In genomic region chr10:48633381-48634197, GRCh38 we compare ENCODE assay signal across 12 cellular contexts. TPM values are rescaled to one million over a fixed set of nuclear protein-coding genes. Genes with fewer than 3 reads are reported as not detected.
DNase-seq lines count a peak whose midpoint lies in the region; ATAC-seq, FAIRE-seq and TF ChIP-seq lines count a peak whose summit lies in the region.
"Had no signal": no experiment of that assay in that cellular context is flagged by ENCODE, and none has a peak within 500 bp of the region (broad histone marks: within the 10 kb centered on the region; RNA-seq: fewer than 3 reads in every experiment).

No MANE protein-coding gene starts in this region.

- H3K27me3 Mint-ChIP-seq in CD14-positive monocyte (ENCODE audit: low read depth in 3 of 3), result peaks cover 20 to 28% (median 21%) of the 10 kb centered on the region in 3 donors

- DNase-seq in CD14-positive monocyte (ENCODE audit: low spot score) (no peak), GM12878 (ENCODE audit: low read depth, low spot score) (no peak), testis (no peak), cardiac septum (ENCODE audit: low spot score) (no peak), DMS 273 treated with DMSO at 0.1 percent for 48 hours (lab: John Stamatoyannopoulos, UW) (no peak)
- no peak for DNase-seq in stimulated activated CD4-positive, alpha-beta T cell treated with anti-CD3 and anti-CD28 coated beads, Interleukin-4, amount 100 ng/mL, for 4 hours
- DNase-seq: central memory CD4-positive, alpha-beta T cell; NCI-H146 had no signal

- CTCF ChIA-PET in GM12878 (lab: Yijun Ruan, JAX), result interaction anchor here (0.6 to 14.1 kb wide), 13 partner anchors 9 to 271 kb away, joined by 3 to 175 read pairs (median 6); partner anchors contain the start of gene ARHGAP22

- H3K27me3 ChIP-seq in GM12878 (replicated peaks in 1 of 2; ENCODE audit: control insufficient read depth in 2 of 2, insufficient read depth in 2 of 2, low read length in 1 of 2), result no peaks in the 10 kb centered on the region
- H3K27me3 ChIP-seq in testis, result no peaks in the 10 kb centered on the region

- WGBS in GM12878 (ENCODE audit: insufficient coverage, insufficient replicate concordance, low lambda C conversion rate, missing lambda C conversion rate), result 35% methylated on average over 4 of the region's 4 CpGs
- 88 to 97% methylated on average over 4 of the region's 4 CpGs for WGBS in testis, 2 donors

- TF ChIP-seq RAD21 in GM12878 (IDR thresholded peaks at IDR 0.05; ENCODE audit: insufficient read depth, low read depth, low read length), result no peak

- intact Hi-C loops in CD14-positive monocyte (cut with micrococcal nuclease), result no loop called here
- intact Hi-C loops in GM12878 (cut with micrococcal nuclease; ENCODE audit: unreplicated experiment), result loop anchor here (1.0 kb wide), 1 partner anchor 25 kb away; no protein-coding TSS in a partner anchor
- intact Hi-C loops in testis (cut with DNase I; ENCODE audit: low total_unique reads), result no loop called here
- intact Hi-C loops in cardiac septum (cut with DNase I), result no loop called here

- H3K79me2 ChIP-seq in GM12878 (ENCODE audit: control insufficient read depth, insufficient read depth, low read length), result no peaks in the 10 kb centered on the region; the same call in 1 of the 2 replicates

- H3K4me1 Mint-ChIP-seq in CD14-positive monocyte, result peaks cover 64% of the 10 kb centered on the region

- peaks cover 0 to 4% (median 0%) of the 10 kb centered on the region in 7 donors for H3K9me3 Mint-ChIP-seq in CD14-positive monocyte

- peak overlapping the region; percentile 45 for H3K27ac ChIP-seq in GM12878 (ENCODE audit: control insufficient read depth, insufficient read depth)
- H3K27ac ChIP-seq in testis, result no peak overlapping the region

- BruUV-seq in GM12878 (replicated peaks; lab: Mats Ljungman, UMichigan), result no TSS peak

- RAD21 ChIA-PET in GM12878 (lab: Charles Lee; ENCODE audit: unreplicated experiment), result interaction anchor here (0.6 to 4.9 kb wide), 12 partner anchors 8 to 329 kb away, joined by 3 to 48 read pairs (median 4); no protein-coding TSS in a partner anchor

- SMC1A ChIA-PET in GM12878 (lab: Charles Lee; ENCODE audit: uncharacterized antibody, unreplicated experiment), result interaction anchor here (0.9 to 11.2 kb wide), 9 partner anchors 9 to 271 kb away, joined by 3 to 174 read pairs (median 6); partner anchors contain the start of gene ARHGAP22

- peak overlapping the region; percentile 5 for H3K4me2 ChIP-seq in GM12878 (ENCODE audit: control insufficient read depth, insufficient read depth)

- TF ChIP-seq EP300 in GM12878 (IDR thresholded peaks at IDR 0.05; ENCODE audit: borderline replicate concordance in 1 of 2, control insufficient read depth in 1 of 2, low read depth in 2 of 2, low read length in 2 of 2), result no peak

- peak overlapping the region; percentile 84 to 94 (median 89) for H3K27ac Mint-ChIP-seq in CD14-positive monocyte

- H3K9me3 ChIP-seq in GM12878 (replicated peaks; ENCODE audit: control insufficient read depth, insufficient read depth, low read length), result no peaks in the 10 kb centered on the region
- no peaks in the 10 kb centered on the region for H3K9me3 ChIP-seq in testis

- H2AFZ ChIP-seq in GM12878 (ENCODE audit: control insufficient read depth, low read depth, low read length), result peak overlapping the region; percentile 31

- H3K4me3 Mint-ChIP-seq in CD14-positive monocyte, result peak overlapping the region; percentile 48 to 73

- H3K4me3 ChIP-seq in GM12878 (no peak overlapping the region), testis (no peak overlapping the region)

- peak; percentile 31 for FAIRE-seq in GM12878 (lab: Jason Lieb, UNC)

- POLR2A ChIA-PET in GM12878 (lab: Charles Lee), result interaction anchor here (0.7 to 3.6 kb wide), 5 partner anchors 9 to 50 kb away, joined by 3 to 16 read pairs (median 3); no protein-coding TSS in a partner anchor

- in situ Hi-C loops in GM12878 (cut with MboI), result no loop called here

- no peaks in the 10 kb centered on the region for H4K20me1 ChIP-seq in GM12878 (ENCODE audit: control insufficient read depth, insufficient read depth)

- no peaks in the 10 kb centered on the region for H3K36me3 ChIP-seq in GM12878 (ENCODE audit: control insufficient read depth in 2 of 2, insufficient read depth in 2 of 2, low read length in 1 of 2)
- no peaks in the 10 kb centered on the region for H3K36me3 ChIP-seq in testis (ENCODE audit: low read depth, missing control alignments)

- TF ChIP-seq CTCF in CD14-positive monocyte (IDR thresholded peaks at IDR 0.05) (no peak), GM12878 (IDR thresholded peaks at IDR 0.05 in 2 of 3, conservative IDR thresholded peaks at IDR 0.05 in 1 of 3; ENCODE audit: control insufficient read depth in 2 of 3, extremely low read depth in 1 of 3, insufficient read depth in 1 of 3, low read depth in 3 of 3, low read length in 3 of 3) (no peak), testis (IDR thresholded peaks at IDR 0.05) (no peak)

- peaks cover 9 to 17% of the 10 kb centered on the region in 2 donors for H3K36me3 Mint-ChIP-seq in CD14-positive monocyte

- peak; percentile 46 for ATAC-seq in GM19395 (IDR thresholded peaks at IDR 0.05; ENCODE audit: unreplicated experiment)
- peak; percentile 22 for ATAC-seq in HG03064 (IDR thresholded peaks at IDR 0.05; ENCODE audit: low read depth, unreplicated experiment)
- peak; percentile 64 for ATAC-seq in GM12878
- ATAC-seq: HCT116 had no signal

- TF ChIP-seq POLR2A in GM12878 (IDR thresholded peaks at IDR 0.05; ENCODE audit: low read depth, low read length) (no peak), testis (IDR thresholded peaks at IDR 0.05) (no peak)

- H3K9ac ChIP-seq in GM12878 (ENCODE audit: control insufficient read depth, insufficient read depth, low read length), result no peak overlapping the region

- peaks cover 30% of the 10 kb centered on the region for H3K4me1 ChIP-seq in GM12878 (ENCODE audit: control insufficient read depth, insufficient read depth, low read length)
- no peaks in the 10 kb centered on the region for H3K4me1 ChIP-seq in testis

TF ChIP-seq in GM12878, 131 proteins besides CTCF, POLR2A, EP300 and RAD21 (continues in another document):
- TF ChIP-seq PBX3 (IDR thresholded peaks at IDR 0.05; ENCODE audit: insufficient replicate concordance, low read depth, low read length) (no peak), POU2F2 (IDR thresholded peaks at IDR 0.05; ENCODE audit: borderline replicate concordance, low read depth, low read length) (no peak), SUPT20H (IDR thresholded peaks at IDR 0.05; ENCODE audit: borderline replicate concordance, control insufficient read depth, low read depth, low read length) (no peak), SRF (IDR thresholded peaks at IDR 0.05; ENCODE audit: low read depth in 2 of 2, low read length in 2 of 2) (no peak), NR2F1 (conservative IDR thresholded peaks at IDR 0.05) (no peak)

RNA-seq across cellular contexts. Expression of gene ARHGAP22, which starts 28.7 kb away (rescaled TPM):
- 1 to 10 TPM; 1.5 to 1.9 TPM for polyA plus RNA-seq in CD14-positive monocyte
- total RNA-seq in GM12878 (2013; cell fraction: nucleolus; rRNA removed), result 17.6 and 21.3 TPM in 2 replicates
- total RNA-seq in GM12878 (2014; rRNA removed), result not detected in 2 replicates
- total RNA-seq in GM12878 (2014; rRNA removed; fragmentation: Illumina TruSeq; extraction: Trizol), result not detected in 2 replicates
- 0.18 and 0.45 TPM in 2 replicates for total RNA-seq in GM12878 (2021)
- polyA plus RNA-seq in GM12878 (2011; ENCODE audit: low read depth), result not detected
- polyA plus RNA-seq in GM12878 (2011; rRNA removed), result 0.61 and 1.0 TPM in 2 replicates
- polyA plus RNA-seq in GM12878 (2011; cell fraction: cytosol; rRNA removed), result 0.36 and 0.82 TPM in 2 replicates
- polyA plus RNA-seq in GM12878 (2011; cell fraction: nucleus; rRNA removed), result 2.2 and 2.9 TPM in 2 replicates
- 0.73 and 0.76 TPM in 2 replicates for polyA plus RNA-seq in GM12878 (2012)
- not detected in 2 replicates for polyA plus RNA-seq in GM12878 (2014; fragmentation: Illumina TruSeq; extraction: Trizol)
- under 1 TPM in 1 of 2 experiments, not detected in 1; 0.07 TPM for polyA plus RNA-seq in GM12878 (2014; fragmentation: Nextera tagmentation; extraction: Ambion mirVana)
- 0.08 TPM in 1 of 2 replicates, not detected in the other for polyA plus RNA-seq in GM12878 (2014; rRNA removed)
- under 1 TPM in 1 of 2 experiments, not detected in 1; 0.56 TPM for polyA plus RNA-seq in GM12878 (2016; fragmentation: Nextera tagmentation; extraction: Ambion mirVana)
- 0.73 and 0.88 TPM in 2 replicates for polyA minus RNA-seq in GM12878 (2011; rRNA and poly(A)+ RNA removed)
- polyA minus RNA-seq in GM12878 (2011; cell fraction: cytosol; rRNA and poly(A)+ RNA removed), result not detected in 2 replicates
- 2.8 and 3.5 TPM in 2 replicates for polyA minus RNA-seq in GM12878 (2011; cell fraction: nucleus; rRNA and poly(A)+ RNA removed)
- total RNA-seq in testis, result 10 to 100 TPM in 1 of 2 donors, 1 to 10 TPM in 1; 6.2 to 11.9 TPM
- 8.8 TPM for polyA plus RNA-seq in testis (ENCODE audit: insufficient read depth, low read depth, low replicate concordance)
- 4.4 TPM for total RNA-seq in cardiac septum
- total RNA-seq: activated CD8-positive, alpha-beta memory T cell treated with anti-CD3 and anti-CD28 coated beads for 36 hours had no signal

RNA-seq across cellular contexts. Expression of gene WDFY4, which starts 51.1 kb away (rescaled TPM):
- polyA plus RNA-seq in CD14-positive monocyte, result 1 to 10 TPM; 7.5 to 9.8 TPM
- 484 and 561 TPM in 2 replicates for total RNA-seq in GM12878 (2013; cell fraction: nucleolus; rRNA removed)
- 81.2 and 82.2 TPM in 2 replicates for total RNA-seq in GM12878 (2014; rRNA removed)
- 36.3 and 38.1 TPM in 2 replicates for total RNA-seq in GM12878 (2014; rRNA removed; fragmentation: Illumina TruSeq; extraction: Trizol)
- 132 and 136 TPM in 2 replicates for total RNA-seq in GM12878 (2021)
- 16.4 TPM for polyA plus RNA-seq in GM12878 (2011; ENCODE audit: low read depth)
- polyA plus RNA-seq in GM12878 (2011; rRNA removed), result 24.4 and 58.0 TPM in 2 replicates
- polyA plus RNA-seq in GM12878 (2011; cell fraction: cytosol; rRNA removed), result 46.0 and 51.0 TPM in 2 replicates
- 214 and 216 TPM in 2 replicates for polyA plus RNA-seq in GM12878 (2011; cell fraction: nucleus; rRNA removed)
- 26.0 and 43.0 TPM in 2 replicates for polyA plus RNA-seq in GM12878 (2012)
- polyA plus RNA-seq in GM12878 (2014; fragmentation: Illumina TruSeq; extraction: Trizol), result 34.4 and 49.4 TPM in 2 replicates
- 10 to 100 TPM; 13.5 to 13.9 TPM for polyA plus RNA-seq in GM12878 (2014; fragmentation: Nextera tagmentation; extraction: Ambion mirVana)
- polyA plus RNA-seq in GM12878 (2014; rRNA removed), result 70.3 and 78.5 TPM in 2 replicates
- 10 to 100 TPM; 31.7 to 45.2 TPM for polyA plus RNA-seq in GM12878 (2016; fragmentation: Nextera tagmentation; extraction: Ambion mirVana)
- 149 and 180 TPM in 2 replicates for polyA minus RNA-seq in GM12878 (2011; rRNA and poly(A)+ RNA removed)
- polyA minus RNA-seq in GM12878 (2011; cell fraction: cytosol; rRNA and poly(A)+ RNA removed), result 57.9 and 65.2 TPM in 2 replicates
- 153 and 224 TPM in 2 replicates for polyA minus RNA-seq in GM12878 (2011; cell fraction: nucleus; rRNA and poly(A)+ RNA removed)
- total RNA-seq in testis, result 10 to 100 TPM; 10.2 to 18.4 TPM
- polyA plus RNA-seq in testis (ENCODE audit: insufficient read depth, low read depth, low replicate concordance), result 21.5 TPM
- 1.5 TPM for total RNA-seq in cardiac septum
